In genomic region chr17:41865596-41865893, GRCh38 we compare ENCODE assay signal across 8 cellular contexts. TPM values are rescaled to one million over a fixed set of nuclear protein-coding genes. Genes with fewer than 3 reads are reported as not detected.
DNase-seq lines count a peak whose midpoint lies in the region; ATAC-seq, FAIRE-seq and TF ChIP-seq lines count a peak whose summit lies in the region.

No MANE protein-coding gene starts in this region.

- H3K27ac Mint-ChIP-seq in activated CD4-positive, alpha-beta T cell treated with anti-CD3 and anti-CD28 coated beads, Interleukin-2, amount 10 ng/mL, durations not matched to agents 24 days and 14 days: no peak overlapping the region

- TF ChIP-seq CTCF in A549 (IDR thresholded peaks at IDR 0.05) (no peak), HFF-Myc (IDR thresholded peaks at IDR 0.05; ENCODE audit: low read depth, low read length, missing control alignments) (no peak), brain microvascular endothelial cell (IDR thresholded peaks at IDR 0.05; ENCODE audit: low read depth, low read length, missing control alignments) (peak; percentile 6)

- H3K9me3 ChIP-seq in A549: no peaks in the 10 kb centered on the region

- no peaks in the 10 kb centered on the region for H3K9me3 Mint-ChIP-seq in activated CD4-positive, alpha-beta T cell treated with anti-CD3 and anti-CD28 coated beads, Interleukin-2, amount 10 ng/mL, durations not matched to agents 24 days and 14 days

- H3K4me3 ChIP-seq in A549: peak overlapping the region; percentile 89; the same call in 1 of the 3 replicates
- peak overlapping the region; percentile 92 for H3K4me3 ChIP-seq in HFF-Myc (replicated peaks; ENCODE audit: low read depth, low read length)
- peak overlapping the region; percentile 39 for H3K4me3 ChIP-seq in brain microvascular endothelial cell (ENCODE audit: low read depth, low read length)
- H3K4me3 ChIP-seq in mesendoderm (ENCODE audit: low read length): no peak overlapping the region

- TF ChIP-seq EP300 in A549 (IDR thresholded peaks at IDR 0.05): no peak

- no peak for TF ChIP-seq RAD21 in A549 (conservative IDR thresholded peaks at IDR 0.05 in 1 of 2, IDR thresholded peaks at IDR 0.05 in 1 of 2)

- H3K18ac ChIP-seq in mesendoderm (ENCODE audit: low read length): no peak overlapping the region

- no peak for TF ChIP-seq POLR2A in A549 (IDR thresholded peaks at IDR 0.05; ENCODE audit: low read length)

- no peak overlapping the region for H2BK120ac ChIP-seq in mesendoderm (ENCODE audit: low read depth, low read length)

- CTCF ChIA-PET in A549 (lab: Yijun Ruan, JAX): interaction anchor here (0.6 to 2.9 kb wide), 11 partner anchors 16 to 319 kb away, joined by 3 to 11 read pairs (median 5); partner anchors contain the start of genes JUP and P3H4

- H2AK5ac ChIP-seq in mesendoderm (ENCODE audit: low read length): no peak overlapping the region

- H4K5ac ChIP-seq in mesendoderm (ENCODE audit: low read length): no peak overlapping the region

- ATAC-seq in A549 (no peak), HG02884 (IDR thresholded peaks at IDR 0.05; ENCODE audit: unreplicated experiment) (no peak)

- in situ Hi-C loops in brain microvascular endothelial cell (cut with HindIII; ENCODE audit: low pct_ligation_motif_present, low sequenced_read_pairs): no loop called here

- H3K36me3 ChIP-seq in brain microvascular endothelial cell (replicated peaks): peaks cover 36% of the 10 kb centered on the region
- H3K36me3 ChIP-seq in mesendoderm (ENCODE audit: control insufficient read depth, insufficient read depth, low read length): peaks cover 9% of the 10 kb centered on the region

- H3K79me2 ChIP-seq in mesendoderm (ENCODE audit: control insufficient read depth, insufficient read depth, low read length): peaks cover 29% of the 10 kb centered on the region

- H3K4ac ChIP-seq in mesendoderm (ENCODE audit: low read depth, low read length): no peak overlapping the region

- H3K27me3 Mint-ChIP-seq in activated CD4-positive, alpha-beta T cell treated with anti-CD3 and anti-CD28 coated beads, Interleukin-2, amount 10 ng/mL, durations not matched to agents 24 days and 14 days: no peaks in the 10 kb centered on the region

- H3K4me2 ChIP-seq in A549 (peak overlapping the region; percentile 88), mesendoderm (ENCODE audit: low read length) (peak overlapping the region; percentile 61)

- H3K79me1 ChIP-seq in mesendoderm (ENCODE audit: low read length): peaks cover 22% of the 10 kb centered on the region

- H3K4me1 Mint-ChIP-seq in activated CD4-positive, alpha-beta T cell treated with anti-CD3 and anti-CD28 coated beads, Interleukin-2, amount 10 ng/mL, durations not matched to agents 24 days and 14 days: peaks cover 41% of the 10 kb centered on the region

- POLR2A ChIA-PET in A549 (lab: Yijun Ruan, JAX): interaction anchor here (0.6 to 2.2 kb wide), 12 partner anchors 13 to 177 kb away, joined by 3 to 13 read pairs (median 4); partner anchors contain the start of genes ACLY, EIF1, FKBP10 and ODAD4

- H3K56ac ChIP-seq in mesendoderm (ENCODE audit: low read length): peak overlapping the region; percentile 78

- H3K27ac ChIP-seq in A549: peak overlapping the region; percentile 63 to 94
- H3K27ac ChIP-seq in brain microvascular endothelial cell: peak overlapping the region; percentile 79
- H3K27ac ChIP-seq in mesendoderm (ENCODE audit: low read depth, low read length): no peak overlapping the region

- intact Hi-C loops in activated CD4-positive, alpha-beta T cell treated with anti-CD3 and anti-CD28 coated beads, Interleukin-2, amount 10 ng/mL, durations not matched to agents 24 days and 14 days (cut with micrococcal nuclease): loop anchor here (1.0 to 2.0 kb wide), 3 partner anchors 53 to 177 kb away; partner anchors contain the start of genes ACLY and EIF1

- no peak overlapping the region for H3K23ac ChIP-seq in mesendoderm (ENCODE audit: low read length)

- peaks cover 36% of the 10 kb centered on the region for H3K4me1 ChIP-seq in A549
- peaks cover 11% of the 10 kb centered on the region for H3K4me1 ChIP-seq in mesendoderm (ENCODE audit: control insufficient read depth, low read depth, low read length)

- H3K36me3 Mint-ChIP-seq in activated CD4-positive, alpha-beta T cell treated with anti-CD3 and anti-CD28 coated beads, Interleukin-2, amount 10 ng/mL, durations not matched to agents 24 days and 14 days (ENCODE audit: low read depth): peaks cover 44% of the 10 kb centered on the region

- no peak overlapping the region for H3K4me3 Mint-ChIP-seq in activated CD4-positive, alpha-beta T cell treated with anti-CD3 and anti-CD28 coated beads, Interleukin-2, amount 10 ng/mL, durations not matched to agents 24 days and 14 days

- peak overlapping the region; percentile 67 for H3K9ac ChIP-seq in mesendoderm (ENCODE audit: low read length)

- no peak overlapping the region for H2BK15ac ChIP-seq in mesendoderm (replicated peaks; ENCODE audit: low read depth)

- H4K8ac ChIP-seq in mesendoderm (ENCODE audit: low read depth, low read length): no peak overlapping the region

- no peak for DNase-seq in A549 (ENCODE audit: low read depth in 1 of 2, low spot score in 1 of 2)
- no peak for DNase-seq in HFF-Myc (ENCODE audit: extremely low read depth, low read depth)
- no peak for DNase-seq in brain microvascular endothelial cell
- no peak for DNase-seq in mesendoderm
- no peak for DNase-seq in activated CD4-positive, alpha-beta T cell treated with anti-CD3 and anti-CD28 coated beads, Interleukin-2, amount 10 ng/mL, durations not matched to agents 24 days and 14 days
- DNase-seq in epidermal melanocyte (ENCODE audit: insufficient read length, low spot score): no peak
- DNase-seq in NCI-H2227 (lab: John Stamatoyannopoulos, UW; ENCODE audit: unreplicated experiment): no peak

- WGBS in A549 (ENCODE audit: missing lambda C conversion rate): 3% methylated on average over 10 of the region's 10 CpGs
- no CpG with 5 or more reads among the region's 10 CpGs for WGBS in mesendoderm (ENCODE audit: extremely low coverage, insufficient coverage, low lambda C conversion rate)

- H2BK5ac ChIP-seq in mesendoderm (ENCODE audit: low read length): no peak overlapping the region

- H3K27me3 ChIP-seq in brain microvascular endothelial cell (replicated peaks) (no peaks in the 10 kb centered on the region), mesendoderm (ENCODE audit: insufficient read depth, low read length, poor library complexity) (no peaks in the 10 kb centered on the region)

- FAIRE-seq in A549 (lab: Jason Lieb, UNC): no peak

TF ChIP-seq in A549, 52 proteins besides CTCF, POLR2A, EP300 and RAD21 (continues in another document):
- TF ChIP-seq CEBPB (IDR thresholded peaks at IDR 0.05): no peak
- no peak for TF ChIP-seq HOXB5 (CRISPR knock-in tag; IDR thresholded peaks at IDR 0.05)

RNA-seq across cellular contexts. Expression of gene KLHL11, which starts 0.3 kb away (rescaled TPM):
- 12.7 and 13.7 TPM in 2 replicates for polyA plus RNA-seq in A549 (2011; rRNA removed)
- 3.3 and 4.2 TPM in 2 replicates for polyA plus RNA-seq in A549 (2012; cell fraction: cytosol; rRNA removed)
- 2.4 and 2.8 TPM in 2 replicates for polyA plus RNA-seq in A549 (2012; cell fraction: nucleus; rRNA removed)
- 3.1 to 3.8 TPM (median 3.8 TPM) in 3 replicates for polyA plus RNA-seq in A549 (2017; fragmentation: RNase III; extraction: RNeasy Plus Mini Kit Qiagen cat#74134 plus additional on column Dnase treatment)
- polyA minus RNA-seq in A549 (2011; rRNA and poly(A)+ RNA removed): 36.7 and 42.0 TPM in 2 replicates
- 3.1 TPM for polyA plus RNA-seq in mesendoderm (2013, experiment 1 of 2)
- polyA plus RNA-seq in mesendoderm (2013, experiment 2 of 2): 2.8 TPM
- total RNA-seq in activated CD4-positive, alpha-beta T cell treated with anti-CD3 and anti-CD28 coated beads, Interleukin-2, amount 10 ng/mL, durations not matched to agents 24 days and 14 days: 22.6 and 22.8 TPM in 2 replicates

RNA-seq across cellular contexts. Expression of gene KLHL10, which starts 27.9 kb away (rescaled TPM):
- polyA plus RNA-seq in A549 (2011; rRNA removed) (0.13 and 0.19 TPM in 2 replicates), A549 (2017; fragmentation: RNase III; extraction: RNeasy Plus Mini Kit Qiagen cat#74134 plus additional on column Dnase treatment) (0.04 to 0.12 TPM (median 0.05 TPM) in 3 replicates)
- 0.06 and 0.09 TPM in 2 replicates for polyA plus RNA-seq in A549 (2012; cell fraction: cytosol; rRNA removed)
- polyA plus RNA-seq in A549 (2012; cell fraction: nucleus; rRNA removed): 0.05 and 0.08 TPM in 2 replicates
- polyA minus RNA-seq in A549 (2011; rRNA and poly(A)+ RNA removed): 0.54 TPM in 1 of 2 replicates, not detected in the other
- 0.18 TPM for polyA plus RNA-seq in mesendoderm (2013, experiment 1 of 2)
- polyA plus RNA-seq in mesendoderm (2013, experiment 2 of 2): 0.13 TPM
- not detected in 2 replicates for total RNA-seq in activated CD4-positive, alpha-beta T cell treated with anti-CD3 and anti-CD28 coated beads, Interleukin-2, amount 10 ng/mL, durations not matched to agents 24 days and 14 days

RNA-seq across cellular contexts. Expression of gene NT5C3B, which starts 29.5 kb away (rescaled TPM):
- polyA plus RNA-seq in A549 (2011; rRNA removed) (167 and 171 TPM in 2 replicates), A549 (2017; fragmentation: RNase III; extraction: RNeasy Plus Mini Kit Qiagen cat#74134 plus additional on column Dnase treatment) (109 to 118 TPM (median 114 TPM) in 3 replicates)
- polyA plus RNA-seq in A549 (2012; cell fraction: cytosol; rRNA removed): 123 and 126 TPM in 2 replicates
- 81.6 and 83.4 TPM in 2 replicates for polyA plus RNA-seq in A549 (2012; cell fraction: nucleus; rRNA removed)
- 75.3 and 79.7 TPM in 2 replicates for polyA minus RNA-seq in A549 (2011; rRNA and poly(A)+ RNA removed)
- 57.5 TPM for polyA plus RNA-seq in mesendoderm (2013, experiment 1 of 2)
- 59.6 TPM for polyA plus RNA-seq in mesendoderm (2013, experiment 2 of 2)
- total RNA-seq in activated CD4-positive, alpha-beta T cell treated with anti-CD3 and anti-CD28 coated beads, Interleukin-2, amount 10 ng/mL, durations not matched to agents 24 days and 14 days: 46.2 and 47.3 TPM in 2 replicates

RNA-seq across cellular contexts. Expression of gene FKBP10, which starts 52.7 kb away (rescaled TPM):
- polyA plus RNA-seq in A549 (2011; rRNA removed) (109 and 112 TPM in 2 replicates), A549 (2017; fragmentation: RNase III; extraction: RNeasy Plus Mini Kit Qiagen cat#74134 plus additional on column Dnase treatment) (109 to 121 TPM (median 119 TPM) in 3 replicates)
- 159 and 188 TPM in 2 replicates for polyA plus RNA-seq in A549 (2012; cell fraction: cytosol; rRNA removed)
- polyA plus RNA-seq in A549 (2012; cell fraction: nucleus; rRNA removed): 819 and 928 TPM in 2 replicates
- 95.2 and 115 TPM in 2 replicates for polyA minus RNA-seq in A549 (2011; rRNA and poly(A)+ RNA removed)
- polyA plus RNA-seq in mesendoderm (2013, experiment 1 of 2): 113 TPM
- 114 TPM for polyA plus RNA-seq in mesendoderm (2013, experiment 2 of 2)
- 0.31 and 0.47 TPM in 2 replicates for total RNA-seq in activated CD4-positive, alpha-beta T cell treated with anti-CD3 and anti-CD28 coated beads, Interleukin-2, amount 10 ng/mL, durations not matched to agents 24 days and 14 days

RNA-seq across cellular contexts. Expression of gene ACLY, which starts 53.2 kb away (rescaled TPM):
- polyA plus RNA-seq in A549 (2011; rRNA removed) (367 and 376 TPM in 2 replicates), A549 (2017; fragmentation: RNase III; extraction: RNeasy Plus Mini Kit Qiagen cat#74134 plus additional on column Dnase treatment) (337 to 355 TPM (median 344 TPM) in 3 replicates)
- polyA plus RNA-seq in A549 (2012; cell fraction: cytosol; rRNA removed): 262 and 313 TPM in 2 replicates
- polyA plus RNA-seq in A549 (2012; cell fraction: nucleus; rRNA removed): 414 and 459 TPM in 2 replicates
- polyA minus RNA-seq in A549 (2011; rRNA and poly(A)+ RNA removed): 672 and 786 TPM in 2 replicates
- 188 TPM for polyA plus RNA-seq in mesendoderm (2013, experiment 1 of 2)
- polyA plus RNA-seq in mesendoderm (2013, experiment 2 of 2): 192 TPM
- total RNA-seq in activated CD4-positive, alpha-beta T cell treated with anti-CD3 and anti-CD28 coated beads, Interleukin-2, amount 10 ng/mL, durations not matched to agents 24 days and 14 days: 225 and 229 TPM in 2 replicates
